Comparison of ENCODE assay signal across 28 cellular contexts in the genomic region with DNA sequence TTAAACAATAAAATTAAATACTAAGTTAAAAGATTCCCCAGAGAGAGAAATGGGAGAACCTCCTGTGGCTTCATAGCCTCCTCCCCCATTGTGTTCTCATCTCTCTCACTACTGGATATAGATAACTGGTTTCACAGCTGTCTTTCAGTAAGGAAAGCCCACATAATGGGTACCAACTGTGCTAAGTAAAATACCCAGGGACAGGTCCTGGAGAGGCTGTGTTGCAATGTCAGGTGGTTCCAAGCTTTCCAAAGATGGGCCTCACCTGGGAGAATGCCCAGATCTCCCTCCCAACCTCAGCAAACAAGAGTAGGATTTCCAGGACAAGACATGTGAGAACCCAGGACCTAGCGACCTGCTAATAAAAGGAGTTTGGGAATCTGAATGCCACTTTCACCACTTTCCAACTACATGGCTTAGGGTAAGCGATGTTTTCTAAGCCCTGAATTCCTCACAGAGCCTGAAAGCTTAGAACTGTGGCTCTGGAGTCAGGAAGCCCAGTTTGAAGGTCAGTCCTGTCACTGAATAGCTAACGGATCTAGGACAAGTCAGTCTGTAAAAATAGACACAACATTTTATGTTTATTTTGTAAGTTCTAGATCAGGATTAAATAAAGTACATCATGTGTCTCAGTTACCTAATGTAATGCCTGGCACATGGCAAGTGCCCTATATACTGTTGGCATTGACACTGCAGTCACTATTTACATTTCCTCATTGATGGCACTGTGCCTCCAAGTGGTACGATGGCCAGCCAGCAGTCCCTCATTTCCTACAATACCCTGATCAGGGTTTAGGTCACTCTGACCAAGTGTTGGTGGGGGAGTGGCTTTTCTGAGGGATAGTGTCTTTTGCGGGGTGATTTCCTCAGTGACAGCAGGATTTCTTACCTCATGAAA. TPM values are rescaled to one million over a fixed set of nuclear protein-coding genes. Genes with fewer than 3 reads are reported as not detected.
DNase-seq lines count a peak whose midpoint lies in the region; ATAC-seq, FAIRE-seq and TF ChIP-seq lines count a peak whose summit lies in the region.
"Had no signal": no experiment of that assay in that cellular context is flagged by ENCODE, and none has a peak within 500 bp of the region (broad histone marks: within the 10 kb centered on the region; RNA-seq: fewer than 3 reads in every experiment).

No MANE protein-coding gene starts in this region.

- TF ChIP-seq CTCF in HEK293 (tag by site-specific recombination; IDR thresholded peaks at IDR 0.05), result no peak
- no peak for TF ChIP-seq CTCF in GM13976 (IDR thresholded peaks at IDR 0.05; ENCODE audit: borderline replicate concordance, control extremely low read depth, extremely low read depth, insufficient read depth, missing control alignments)

- peak; percentile 34 to 57 for ATAC-seq in right cardiac atrium
- ATAC-seq: activated CD4-positive, CD25-positive, alpha-beta regulatory T cell treated with anti-CD3 and anti-CD28 coated beads, Interleukin-2, amount 50 U/mL, for 24 hours had no signal

- H3K9ac ChIP-seq in skeletal muscle tissue (ENCODE audit: low read depth in 1 of 3, low read length in 3 of 3), result peak overlapping the region; percentile 46 to 67 (median 51)

- in situ Hi-C loops in GM13976 (cut with MboI; ENCODE audit: low sequenced_read_pairs, unreplicated experiment), result no loop called here

- POLR2A ChIA-PET in HEK293 (lab: Yijun Ruan, JAX), result no interaction called here

- H3K27me3 ChIP-seq in right cardiac atrium (ENCODE audit: control insufficient read depth, insufficient read depth) (no peaks in the 10 kb centered on the region), skeletal muscle tissue (ENCODE audit: control insufficient read depth in 3 of 3, insufficient read depth in 3 of 3, low read length in 3 of 3) (no peaks in the 10 kb centered on the region)
- H3K27me3 ChIP-seq: testis had no signal

- DNase-seq in NCI-H1092 (lab: John Stamatoyannopoulos, UW), result peak; percentile 3
- DNase-seq in right cardiac atrium, result no peak
- DNase-seq in NCI-H2171 treated with DMSO at 0.1 percent for 48 hours (lab: John Stamatoyannopoulos, UW), result no peak
- no peak for DNase-seq in GM13976 (ENCODE audit: low spot score)
- no peak for DNase-seq in HTR-8/SVneo (ENCODE audit: insufficient read length, low spot score)
- DNase-seq: activated CD4-positive, alpha-beta memory T cell treated with anti-CD3 and anti-CD28 coated beads, Interleukin-2, amount 10 ng/mL, durations not matched to agents 7 days and 5 days; activated naive CD8-positive, alpha-beta T cell treated with anti-CD3 and anti-CD28 coated beads, Interleukin-2, amount 10 ng/mL, durations not matched to agents 7 days and 5 days; CD4-positive, alpha-beta memory T cell; DMS153; IMR-90; kidney glomerular epithelial cell; mesendoderm; NCI-H226; NCI-H774; nucleus accumbens; retina; SHP77 treated with DMSO at 0.1 percent for 48 hours; stimulated activated CD4-positive, alpha-beta T cell treated with anti-CD3 and anti-CD28 coated beads, Interleukin-12 subunit alpha, Interleukin-12 subunit beta, amount 100 ng/mL, for 4 hours; stimulated activated CD4-positive, alpha-beta T cell treated with anti-CD3 and anti-CD28 coated beads, Interleukin-4, amount 100 ng/mL, for 24 hours; stimulated activated naive CD4-positive, alpha-beta T cell; testis had no signal

- WGBS in right cardiac atrium, result 64% methylated on average over 5 of the region's 5 CpGs

- intact Hi-C loops in right cardiac atrium (cut with DNase I), result no loop called here

- FAIRE-seq in HTR-8/SVneo (lab: Jason Lieb, UNC), result no peak
- FAIRE-seq: astrocyte, GM19239 had no signal

- H3K4me1 ChIP-seq in HEK293 (ENCODE audit: control insufficient read depth, insufficient read depth, low read length), result no peaks in the 10 kb centered on the region
- H3K4me1 ChIP-seq in right cardiac atrium (ENCODE audit: control insufficient read depth, insufficient read depth, low read length), result no peaks in the 10 kb centered on the region
- H3K4me1 ChIP-seq in skeletal muscle tissue (ENCODE audit: control insufficient read depth in 3 of 3, insufficient read depth in 3 of 3, low read length in 3 of 3), result peaks cover 20 to 33% (median 24%) of the 10 kb centered on the region in 3 donors
- H3K4me1 ChIP-seq: HAP-1 had no signal

- no peak overlapping the region for H3K4me3 ChIP-seq in HEK293 (ENCODE audit: low read depth, low read length)
- H3K4me3 ChIP-seq in right cardiac atrium (ENCODE audit: low read length), result no peak overlapping the region
- H3K4me3 ChIP-seq in skeletal muscle tissue (ENCODE audit: low read length in 3 of 3), result peak overlapping the region; percentile 15 to 59 (median 16)
- H3K4me3 ChIP-seq: HAP-1, testis had no signal

- CTCF ChIA-PET in HEK293 (lab: Yijun Ruan, JAX), result no interaction called here

- H3K9me3 ChIP-seq in HEK293 (ENCODE audit: control insufficient read depth, insufficient read depth, low read depth, low read length), result no peaks in the 10 kb centered on the region
- no peaks in the 10 kb centered on the region for H3K9me3 ChIP-seq in right cardiac atrium (ENCODE audit: control insufficient read depth, low read length)
- H3K9me3 ChIP-seq in skeletal muscle tissue (ENCODE audit: control insufficient read depth in 3 of 3, low read length in 3 of 3), result peaks cover 0 to 2% (median 0%) of the 10 kb centered on the region in 3 donors
- H3K9me3 ChIP-seq: HAP-1, testis had no signal

- H3K36me3 ChIP-seq in HEK293 (ENCODE audit: control insufficient read depth in 2 of 2, insufficient read depth in 1 of 2, low read length in 2 of 2), result no peaks in the 10 kb centered on the region
- H3K36me3 ChIP-seq in skeletal muscle tissue (ENCODE audit: control insufficient read depth in 3 of 3, insufficient read depth in 3 of 3, low read length in 3 of 3), result no peaks in the 10 kb centered on the region
- H3K36me3 ChIP-seq: HAP-1 had no signal

- H3K27ac ChIP-seq in HEK293 (ENCODE audit: extremely low read depth, low read depth, low read length), result no peak overlapping the region
- no peak overlapping the region for H3K27ac ChIP-seq in right cardiac atrium (ENCODE audit: low read length)
- peak overlapping the region; percentile 87 for H3K27ac ChIP-seq in skeletal muscle tissue (ENCODE audit: low read depth, low read length)
- H3K27ac ChIP-seq: testis had no signal

TF ChIP-seq in HEK293, 187 proteins besides CTCF, POLR2A, EP300 and RAD21:
- TF ChIP-seq, protein P1, sequence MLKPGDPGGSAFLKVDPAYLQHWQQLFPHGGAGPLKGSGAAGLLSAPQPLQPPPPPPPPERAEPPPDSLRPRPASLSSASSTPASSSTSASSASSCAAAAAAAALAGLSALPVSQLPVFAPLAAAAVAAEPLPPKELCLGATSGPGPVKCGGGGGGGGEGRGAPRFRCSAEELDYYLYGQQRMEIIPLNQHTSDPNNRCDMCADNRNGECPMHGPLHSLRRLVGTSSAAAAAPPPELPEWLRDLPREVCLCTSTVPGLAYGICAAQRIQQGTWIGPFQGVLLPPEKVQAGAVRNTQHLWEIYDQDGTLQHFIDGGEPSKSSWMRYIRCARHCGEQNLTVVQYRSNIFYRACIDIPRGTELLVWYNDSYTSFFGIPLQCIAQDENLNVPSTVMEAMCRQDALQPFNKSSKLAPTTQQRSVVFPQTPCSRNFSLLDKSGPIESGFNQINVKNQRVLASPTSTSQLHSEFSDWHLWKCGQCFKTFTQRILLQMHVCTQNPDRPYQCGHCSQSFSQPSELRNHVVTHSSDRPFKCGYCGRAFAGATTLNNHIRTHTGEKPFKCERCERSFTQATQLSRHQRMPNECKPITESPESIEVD (tag by site-specific recombination; IDR thresholded peaks at IDR 0.05), result 0 out of 2 replicates have a peak, but pooled peaks have one; percentile 24
- peak; percentile 88 for TF ChIP-seq ZIC2 (tag by site-specific recombination; IDR thresholded peaks at IDR 0.05)
- TF ChIP-seq ZNF223 (tag by site-specific recombination; IDR thresholded peaks at IDR 0.05), result no peak
- TF ChIP-seq ZNF292 (tag by site-specific recombination; IDR thresholded peaks at IDR 0.05; ENCODE audit: borderline replicate concordance, low read depth), result no peak
- 0 out of 2 replicates have a peak, but pooled peaks have one; percentile 22 for TF ChIP-seq OSR2 (tag by site-specific recombination; IDR thresholded peaks at IDR 0.05)
TF ChIP-seq in HEK293: peak in this region for 3.

RNA-seq across cellular contexts. Expression of a gene that starts 11.9 kb away (rescaled TPM):
- total RNA-seq in right cardiac atrium (under 1 TPM in 3 of 4 donors, not detected in 1; 0.17 to 0.48 (median 0.29) TPM), skeletal muscle tissue (0.52 TPM)
- polyA plus RNA-seq in right cardiac atrium, result 0.02 TPM
- total RNA-seq: astrocyte, IMR-90, myocyte had no signal
- polyA plus RNA-seq: IMR-90 had no signal

Comparison
In these comparisons a context has a peak if more than half of its experiments do, and no peak if none do; other contexts are left out.
1. H3K4me3 ChIP-seq: peak in skeletal muscle tissue (3 of 3); none in HEK293 (single experiment) and right cardiac atrium (single experiment).